ENCODE assay signal across 1 cellular context in the genomic region with DNA sequence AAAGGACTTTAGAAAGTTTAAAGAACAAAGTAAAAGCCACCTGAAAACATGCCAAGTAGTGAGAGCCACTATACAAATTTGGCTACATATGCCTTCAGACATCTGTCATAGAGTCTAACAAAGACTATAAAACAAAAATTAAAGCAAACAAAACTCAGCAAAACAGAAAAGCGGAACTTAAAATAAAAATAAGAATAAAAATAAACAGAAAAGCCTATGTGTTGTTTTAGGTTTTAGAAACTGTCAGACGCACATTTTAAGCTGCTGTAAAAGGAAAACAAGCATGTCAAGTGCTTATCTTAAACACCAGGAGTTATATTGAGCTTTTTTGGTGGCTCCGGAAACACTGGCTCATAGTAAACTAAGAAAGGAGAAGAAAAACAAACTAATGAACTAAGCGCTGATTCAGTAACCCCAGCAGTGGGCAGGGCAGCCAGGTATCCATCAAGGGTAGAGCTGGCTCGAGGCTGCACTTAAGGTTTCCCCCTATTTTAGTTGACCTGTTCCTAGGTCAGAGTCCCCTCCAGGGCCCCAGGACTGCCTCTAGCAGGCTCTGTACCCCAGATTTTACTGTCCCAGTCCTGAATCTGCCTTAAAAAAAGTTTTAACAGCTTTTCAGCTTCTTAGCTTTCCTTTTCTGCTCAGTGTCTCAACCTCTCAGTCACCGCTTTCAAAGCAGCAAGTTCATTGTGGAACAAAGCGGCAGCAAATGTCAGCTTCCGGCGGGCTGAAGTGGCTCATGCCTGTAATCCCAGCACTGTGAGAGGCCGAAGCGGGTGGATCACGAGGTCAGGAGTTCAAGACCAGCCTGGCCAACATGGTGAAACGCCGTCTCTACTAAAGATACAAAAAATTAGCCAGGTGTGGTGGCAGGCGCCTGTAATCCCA.
TF ChIP-seq lines count a peak whose summit lies in the region.

No MANE protein-coding gene starts in this region.

TF ChIP-seq in HepG2, 621 proteins besides CTCF, POLR2A, EP300 and RAD21 (continued from another document and continues in another):
- TF ChIP-seq, protein P1, sequence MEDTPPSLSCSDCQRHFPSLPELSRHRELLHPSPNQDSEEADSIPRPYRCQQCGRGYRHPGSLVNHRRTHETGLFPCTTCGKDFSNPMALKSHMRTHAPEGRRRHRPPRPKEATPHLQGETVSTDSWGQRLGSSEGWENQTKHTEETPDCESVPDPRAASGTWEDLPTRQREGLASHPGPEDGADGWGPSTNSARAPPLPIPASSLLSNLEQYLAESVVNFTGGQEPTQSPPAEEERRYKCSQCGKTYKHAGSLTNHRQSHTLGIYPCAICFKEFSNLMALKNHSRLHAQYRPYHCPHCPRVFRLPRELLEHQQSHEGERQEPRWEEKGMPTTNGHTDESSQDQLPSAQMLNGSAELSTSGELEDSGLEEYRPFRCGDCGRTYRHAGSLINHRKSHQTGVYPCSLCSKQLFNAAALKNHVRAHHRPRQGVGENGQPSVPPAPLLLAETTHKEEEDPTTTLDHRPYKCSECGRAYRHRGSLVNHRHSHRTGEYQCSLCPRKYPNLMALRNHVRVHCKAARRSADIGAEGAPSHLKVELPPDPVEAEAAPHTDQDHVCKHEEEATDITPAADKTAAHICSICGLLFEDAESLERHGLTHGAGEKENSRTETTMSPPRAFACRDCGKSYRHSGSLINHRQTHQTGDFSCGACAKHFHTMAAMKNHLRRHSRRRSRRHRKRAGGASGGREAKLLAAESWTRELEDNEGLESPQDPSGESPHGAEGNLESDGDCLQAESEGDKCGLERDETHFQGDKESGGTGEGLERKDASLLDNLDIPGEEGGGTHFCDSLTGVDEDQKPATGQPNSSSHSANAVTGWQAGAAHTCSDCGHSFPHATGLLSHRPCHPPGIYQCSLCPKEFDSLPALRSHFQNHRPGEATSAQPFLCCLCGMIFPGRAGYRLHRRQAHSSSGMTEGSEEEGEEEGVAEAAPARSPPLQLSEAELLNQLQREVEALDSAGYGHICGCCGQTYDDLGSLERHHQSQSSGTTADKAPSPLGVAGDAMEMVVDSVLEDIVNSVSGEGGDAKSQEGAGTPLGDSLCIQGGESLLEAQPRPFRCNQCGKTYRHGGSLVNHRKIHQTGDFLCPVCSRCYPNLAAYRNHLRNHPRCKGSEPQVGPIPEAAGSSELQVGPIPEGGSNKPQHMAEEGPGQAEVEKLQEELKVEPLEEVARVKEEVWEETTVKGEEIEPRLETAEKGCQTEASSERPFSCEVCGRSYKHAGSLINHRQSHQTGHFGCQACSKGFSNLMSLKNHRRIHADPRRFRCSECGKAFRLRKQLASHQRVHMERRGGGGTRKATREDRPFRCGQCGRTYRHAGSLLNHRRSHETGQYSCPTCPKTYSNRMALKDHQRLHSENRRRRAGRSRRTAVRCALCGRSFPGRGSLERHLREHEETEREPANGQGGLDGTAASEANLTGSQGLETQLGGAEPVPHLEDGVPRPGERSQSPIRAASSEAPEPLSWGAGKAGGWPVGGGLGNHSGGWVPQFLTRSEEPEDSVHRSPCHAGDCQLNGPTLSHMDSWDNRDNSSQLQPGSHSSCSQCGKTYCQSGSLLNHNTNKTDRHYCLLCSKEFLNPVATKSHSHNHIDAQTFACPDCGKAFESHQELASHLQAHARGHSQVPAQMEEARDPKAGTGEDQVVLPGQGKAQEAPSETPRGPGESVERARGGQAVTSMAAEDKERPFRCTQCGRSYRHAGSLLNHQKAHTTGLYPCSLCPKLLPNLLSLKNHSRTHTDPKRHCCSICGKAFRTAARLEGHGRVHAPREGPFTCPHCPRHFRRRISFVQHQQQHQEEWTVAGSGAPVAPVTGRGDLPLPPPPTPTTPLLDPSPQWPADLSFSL (CRISPR knock-in tag; IDR thresholded peaks at IDR 0.05), result no peak
- TF ChIP-seq SALL1 (CRISPR knock-in tag; IDR thresholded peaks at IDR 0.05) (peak; percentile 46; the same call in 1 of the 2 replicates), MAZ (IDR thresholded peaks at IDR 0.05; ENCODE audit: borderline replicate concordance, low read depth, low read length) (no peak), MAZ (CRISPR knock-in tag; IDR thresholded peaks at IDR 0.05; ENCODE audit: low read depth) (no peak), CCAR2 (optimal IDR thresholded peaks at IDR 0.05; ENCODE audit: low read depth, low read length) (no peak), ZBTB8A (CRISPR knock-in tag; IDR thresholded peaks at IDR 0.05; ENCODE audit: borderline replicate concordance, low read depth) (no peak), ATM (IDR thresholded peaks at IDR 0.05; ENCODE audit: borderline replicate concordance) (no peak), FOSL2 (CRISPR knock-in tag; IDR thresholded peaks at IDR 0.05) (0 out of 2 replicates have a peak, but pooled peaks have one; percentile 6), ZSCAN20 (CRISPR knock-in tag; IDR thresholded peaks at IDR 0.05; ENCODE audit: borderline replicate concordance) (no peak), SMYD3 (CRISPR knock-in tag; IDR thresholded peaks at IDR 0.05) (0 out of 2 replicates have a peak, but pooled peaks have one; percentile 22), ZNF20 (CRISPR knock-in tag; IDR thresholded peaks at IDR 0.05) (no peak), AKAP8 (CRISPR knock-in tag; IDR thresholded peaks at IDR 0.05) (no peak), ZNF567 (CRISPR knock-in tag; IDR thresholded peaks at IDR 0.05; ENCODE audit: borderline replicate concordance) (no peak), KDM1A (CRISPR knock-in tag; IDR thresholded peaks at IDR 0.05) (no peak), JARID2 (CRISPR knock-in tag; IDR thresholded peaks at IDR 0.05; ENCODE audit: insufficient replicate concordance) (no peak), SALL2 (CRISPR knock-in tag; IDR thresholded peaks at IDR 0.05) (no peak), TEAD2 (CRISPR knock-in tag; IDR thresholded peaks at IDR 0.05) (no peak), SMARCE1 (IDR thresholded peaks at IDR 0.05; ENCODE audit: borderline replicate concordance) (no peak), ZNF891 (CRISPR knock-in tag; IDR thresholded peaks at IDR 0.05) (no peak), HNRNPK (IDR thresholded peaks at IDR 0.05; ENCODE audit: low read depth, low read length, poor library complexity, severe bottlenecking) (no peak), HDAC1 (CRISPR knock-in tag; IDR thresholded peaks at IDR 0.05) (0 out of 2 replicates have a peak, but pooled peaks have one; percentile 31), ZNF382 (CRISPR knock-in tag; IDR thresholded peaks at IDR 0.05; ENCODE audit: borderline replicate concordance) (no peak), POGZ (CRISPR knock-in tag; IDR thresholded peaks at IDR 0.05) (no peak; the same call in 1 of the 2 replicates), GABPB1 (CRISPR knock-in tag; IDR thresholded peaks at IDR 0.05) (peak; percentile 67), NFKBIZ (CRISPR knock-in tag; IDR thresholded peaks at IDR 0.05) (no peak), KAT8 (CRISPR knock-in tag; IDR thresholded peaks at IDR 0.05) (no peak), ASH2L (IDR thresholded peaks at IDR 0.05; ENCODE audit: insufficient read length, low read depth, low read length) (peak; percentile 42), FOXC1 (CRISPR knock-in tag; IDR thresholded peaks at IDR 0.05; ENCODE audit: borderline replicate concordance) (no peak), NBN (conservative IDR thresholded peaks at IDR 0.05) (no peak), ARID2 (CRISPR knock-in tag; IDR thresholded peaks at IDR 0.05; ENCODE audit: borderline replicate concordance) (no peak; the same call in 1 of the 2 replicates), KAT7 (CRISPR knock-in tag; IDR thresholded peaks at IDR 0.05; ENCODE audit: borderline replicate concordance) (no peak), DNMT3B (CRISPR knock-in tag; conservative IDR thresholded peaks at IDR 0.05) (no peak), SNAI1 (CRISPR knock-in tag; IDR thresholded peaks at IDR 0.05; ENCODE audit: borderline replicate concordance) (no peak), ZNF367 (CRISPR knock-in tag; IDR thresholded peaks at IDR 0.05; ENCODE audit: borderline replicate concordance) (no peak), ZNF773 (CRISPR knock-in tag; IDR thresholded peaks at IDR 0.05; ENCODE audit: borderline replicate concordance) (no peak), JUN (CRISPR knock-in tag; IDR thresholded peaks at IDR 0.05) (no peak), ZC3H13 (CRISPR knock-in tag; IDR thresholded peaks at IDR 0.05) (no peak), MIER2 (CRISPR knock-in tag; IDR thresholded peaks at IDR 0.05) (no peak), ZNF775 (CRISPR knock-in tag; IDR thresholded peaks at IDR 0.05; ENCODE audit: borderline replicate concordance) (no peak), ARHGAP35 (CRISPR knock-in tag; IDR thresholded peaks at IDR 0.05; ENCODE audit: borderline replicate concordance) (no peak), TBP (CRISPR knock-in tag; IDR thresholded peaks at IDR 0.05) (no peak), EED (CRISPR knock-in tag; IDR thresholded peaks at IDR 0.05) (no peak), ZNF383 (CRISPR knock-in tag; IDR thresholded peaks at IDR 0.05; ENCODE audit: borderline replicate concordance) (no peak), MAFG (CRISPR knock-in tag; IDR thresholded peaks at IDR 0.05) (no peak), ZSCAN9 (CRISPR knock-in tag; IDR thresholded peaks at IDR 0.05; ENCODE audit: borderline replicate concordance) (no peak), RCOR2 (CRISPR knock-in tag; IDR thresholded peaks at IDR 0.05) (no peak), ZNF781 (CRISPR knock-in tag; IDR thresholded peaks at IDR 0.05; ENCODE audit: borderline replicate concordance, not compliant biosample characterization) (no peak), SNAPC2 (CRISPR knock-in tag; IDR thresholded peaks at IDR 0.05) (0 out of 2 replicates have a peak, but pooled peaks have one; percentile 36), NFYB (CRISPR knock-in tag; IDR thresholded peaks at IDR 0.05) (no peak), NR2F6 (IDR thresholded peaks at IDR 0.05) (peak; percentile 33; the same call in 1 of the 2 replicates), NR2F6 (CRISPR knock-in tag; IDR thresholded peaks at IDR 0.05) (no peak)
- TF ChIP-seq, protein P2, sequence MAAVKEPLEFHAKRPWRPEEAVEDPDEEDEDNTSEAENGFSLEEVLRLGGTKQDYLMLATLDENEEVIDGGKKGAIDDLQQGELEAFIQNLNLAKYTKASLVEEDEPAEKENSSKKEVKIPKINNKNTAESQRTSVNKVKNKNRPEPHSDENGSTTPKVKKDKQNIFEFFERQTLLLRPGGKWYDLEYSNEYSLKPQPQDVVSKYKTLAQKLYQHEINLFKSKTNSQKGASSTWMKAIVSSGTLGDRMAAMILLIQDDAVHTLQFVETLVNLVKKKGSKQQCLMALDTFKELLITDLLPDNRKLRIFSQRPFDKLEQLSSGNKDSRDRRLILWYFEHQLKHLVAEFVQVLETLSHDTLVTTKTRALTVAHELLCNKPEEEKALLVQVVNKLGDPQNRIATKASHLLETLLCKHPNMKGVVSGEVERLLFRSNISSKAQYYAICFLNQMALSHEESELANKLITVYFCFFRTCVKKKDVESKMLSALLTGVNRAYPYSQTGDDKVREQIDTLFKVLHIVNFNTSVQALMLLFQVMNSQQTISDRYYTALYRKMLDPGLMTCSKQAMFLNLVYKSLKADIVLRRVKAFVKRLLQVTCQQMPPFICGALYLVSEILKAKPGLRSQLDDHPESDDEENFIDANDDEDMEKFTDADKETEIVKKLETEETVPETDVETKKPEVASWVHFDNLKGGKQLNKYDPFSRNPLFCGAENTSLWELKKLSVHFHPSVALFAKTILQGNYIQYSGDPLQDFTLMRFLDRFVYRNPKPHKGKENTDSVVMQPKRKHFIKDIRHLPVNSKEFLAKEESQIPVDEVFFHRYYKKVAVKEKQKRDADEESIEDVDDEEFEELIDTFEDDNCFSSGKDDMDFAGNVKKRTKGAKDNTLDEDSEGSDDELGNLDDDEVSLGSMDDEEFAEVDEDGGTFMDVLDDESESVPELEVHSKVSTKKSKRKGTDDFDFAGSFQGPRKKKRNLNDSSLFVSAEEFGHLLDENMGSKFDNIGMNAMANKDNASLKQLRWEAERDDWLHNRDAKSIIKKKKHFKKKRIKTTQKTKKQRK (IDR thresholded peaks at IDR 0.05; ENCODE audit: low read length), result no peak
- TF ChIP-seq, protein P3, sequence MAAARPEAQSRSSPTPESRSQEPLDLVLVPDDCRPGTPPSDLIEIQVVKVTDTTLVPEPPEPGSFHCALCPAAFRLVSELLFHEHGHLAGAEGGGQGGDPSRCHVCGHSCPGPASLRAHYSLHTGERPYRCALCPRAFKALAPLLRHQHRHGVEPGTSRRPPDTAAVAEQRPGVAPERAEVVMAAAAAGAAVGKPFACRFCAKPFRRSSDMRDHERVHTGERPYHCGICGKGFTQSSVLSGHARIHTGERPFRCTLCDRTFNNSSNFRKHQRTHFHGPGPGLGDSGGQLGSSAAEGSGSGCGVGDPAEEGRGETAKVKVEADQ (CRISPR knock-in tag; IDR thresholded peaks at IDR 0.05; ENCODE audit: borderline replicate concordance), result no peak
- TF ChIP-seq, protein P4, sequence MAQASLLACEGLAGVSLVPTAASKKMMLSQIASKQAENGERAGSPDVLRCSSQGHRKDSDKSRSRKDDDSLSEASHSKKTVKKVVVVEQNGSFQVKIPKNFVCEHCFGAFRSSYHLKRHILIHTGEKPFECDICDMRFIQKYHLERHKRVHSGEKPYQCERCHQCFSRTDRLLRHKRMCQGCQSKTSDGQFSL (CRISPR knock-in tag; IDR thresholded peaks at IDR 0.05), result no peak
- TF ChIP-seq, protein P5, sequence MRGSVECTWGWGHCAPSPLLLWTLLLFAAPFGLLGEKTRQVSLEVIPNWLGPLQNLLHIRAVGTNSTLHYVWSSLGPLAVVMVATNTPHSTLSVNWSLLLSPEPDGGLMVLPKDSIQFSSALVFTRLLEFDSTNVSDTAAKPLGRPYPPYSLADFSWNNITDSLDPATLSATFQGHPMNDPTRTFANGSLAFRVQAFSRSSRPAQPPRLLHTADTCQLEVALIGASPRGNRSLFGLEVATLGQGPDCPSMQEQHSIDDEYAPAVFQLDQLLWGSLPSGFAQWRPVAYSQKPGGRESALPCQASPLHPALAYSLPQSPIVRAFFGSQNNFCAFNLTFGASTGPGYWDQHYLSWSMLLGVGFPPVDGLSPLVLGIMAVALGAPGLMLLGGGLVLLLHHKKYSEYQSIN (CRISPR knock-in tag; IDR thresholded peaks at IDR 0.05; ENCODE audit: borderline replicate concordance), result no peak
- TF ChIP-seq, protein P6, sequence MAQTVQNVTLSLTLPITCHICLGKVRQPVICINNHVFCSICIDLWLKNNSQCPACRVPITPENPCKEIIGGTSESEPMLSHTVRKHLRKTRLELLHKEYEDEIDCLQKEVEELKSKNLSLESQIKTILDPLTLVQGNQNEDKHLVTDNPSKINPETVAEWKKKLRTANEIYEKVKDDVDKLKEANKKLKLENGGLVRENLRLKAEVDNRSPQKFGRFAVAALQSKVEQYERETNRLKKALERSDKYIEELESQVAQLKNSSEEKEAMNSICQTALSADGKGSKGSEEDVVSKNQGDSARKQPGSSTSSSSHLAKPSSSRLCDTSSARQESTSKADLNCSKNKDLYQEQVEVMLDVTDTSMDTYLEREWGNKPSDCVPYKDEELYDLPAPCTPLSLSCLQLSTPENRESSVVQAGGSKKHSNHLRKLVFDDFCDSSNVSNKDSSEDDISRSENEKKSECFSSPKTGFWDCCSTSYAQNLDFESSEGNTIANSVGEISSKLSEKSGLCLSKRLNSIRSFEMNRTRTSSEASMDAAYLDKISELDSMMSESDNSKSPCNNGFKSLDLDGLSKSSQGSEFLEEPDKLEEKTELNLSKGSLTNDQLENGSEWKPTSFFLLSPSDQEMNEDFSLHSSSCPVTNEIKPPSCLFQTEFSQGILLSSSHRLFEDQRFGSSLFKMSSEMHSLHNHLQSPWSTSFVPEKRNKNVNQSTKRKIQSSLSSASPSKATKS (CRISPR knock-in tag; IDR thresholded peaks at IDR 0.05), result no peak
